ENCODE assay signal across 17 cellular contexts in genomic region chr22:46102752-46103151, GRCh38. TPM values are rescaled to one million over a fixed set of nuclear protein-coding genes. Genes with fewer than 3 reads are reported as not detected.
DNase-seq lines count a peak whose midpoint lies in the region; ATAC-seq and TF ChIP-seq lines count a peak whose summit lies in the region.
"Had no signal": no experiment of that assay in that cellular context is flagged by ENCODE, and none has a peak within 500 bp of the region (broad histone marks: within the 10 kb centered on the region; RNA-seq: fewer than 3 reads in every experiment).

No MANE protein-coding gene starts in this region.

- ATAC-seq in Right ventricle myocardium inferior, result no peak
- ATAC-seq: GM12878; naive thymus-derived CD8-positive, alpha-beta T cell had no signal

- H3K36me3 ChIP-seq in right atrium auricular region, result peaks cover 78% of the 10 kb centered on the region
- H3K36me3 ChIP-seq in prostate gland, result peaks cover 0 to 30% of the 10 kb centered on the region in 2 donors

- H3K4me3 Mint-ChIP-seq in activated naive CD8-positive, alpha-beta T cell treated with anti-CD3 and anti-CD28 coated beads for 36 hours, result no peak overlapping the region
- H3K4me3 Mint-ChIP-seq: immature natural killer cell; naive thymus-derived CD8-positive, alpha-beta T cell had no signal

- H3K4me3 ChIP-seq in right atrium auricular region, result no peak overlapping the region
- H3K4me3 ChIP-seq in prostate gland, result no peak overlapping the region
- H3K4me3 ChIP-seq: GM12878, SJSA1 had no signal

- H3K4me1 Mint-ChIP-seq in activated naive CD8-positive, alpha-beta T cell treated with anti-CD3 and anti-CD28 coated beads for 36 hours, result no peaks in the 10 kb centered on the region
- H3K4me1 Mint-ChIP-seq: naive thymus-derived CD8-positive, alpha-beta T cell had no signal

- H3K36me3 Mint-ChIP-seq in activated naive CD8-positive, alpha-beta T cell treated with anti-CD3 and anti-CD28 coated beads for 36 hours, result no peaks in the 10 kb centered on the region
- H3K36me3 Mint-ChIP-seq: immature natural killer cell had no signal

- intact Hi-C loops in Right ventricle myocardium inferior (cut with DNase I) (no loop called here), prostate gland (cut with DNase I) (no loop called here)

- H3K4me1 ChIP-seq in right atrium auricular region (peaks cover 0 to 100% of the 10 kb centered on the region in 2 donors), prostate gland (replicated peaks) (peaks cover 54% of the 10 kb centered on the region)

- no peaks in the 10 kb centered on the region for H3K9me3 ChIP-seq in right atrium auricular region
- H3K9me3 ChIP-seq in prostate gland, result no peaks in the 10 kb centered on the region
- H3K9me3 ChIP-seq: SJSA1 had no signal

- H3K27ac ChIP-seq in right atrium auricular region (peak overlapping the region; percentile 41 to 80), epithelial cell of prostate (peak overlapping the region; percentile 96), prostate gland (peak overlapping the region; percentile 89 to 91)
- H3K27ac ChIP-seq: SJSA1 had no signal

- 62% methylated on average over 13 of the region's 13 CpGs for WGBS in prostate gland

- H3K9me3 Mint-ChIP-seq in activated naive CD8-positive, alpha-beta T cell treated with anti-CD3 and anti-CD28 coated beads for 36 hours, result no peaks in the 10 kb centered on the region
- H3K9me3 Mint-ChIP-seq: immature natural killer cell; naive thymus-derived CD8-positive, alpha-beta T cell had no signal

- no peaks in the 10 kb centered on the region for H3K27me3 Mint-ChIP-seq in activated naive CD8-positive, alpha-beta T cell treated with anti-CD3 and anti-CD28 coated beads for 36 hours
- H3K27me3 Mint-ChIP-seq: naive thymus-derived CD8-positive, alpha-beta T cell had no signal

- TF ChIP-seq POLR2A in prostate gland (IDR thresholded peaks at IDR 0.05), result no peak

- no peaks in the 10 kb centered on the region for H3K27me3 ChIP-seq in right atrium auricular region
- H3K27me3 ChIP-seq in prostate gland (replicated peaks; ENCODE audit: insufficient read depth), result no peaks in the 10 kb centered on the region
- H3K27me3 ChIP-seq: SJSA1 had no signal

- DNase-seq in right atrium auricular region (ENCODE audit: low spot score) (no peak), Right ventricle myocardium inferior (ENCODE audit: missing footprints) (no peak), epithelial cell of prostate (ENCODE audit: low read depth, low spot score) (no peak), prostate gland (ENCODE audit: low spot score) (no peak), NOMO-1 treated with DMSO at 0.1 percent for 48 hours (lab: John Stamatoyannopoulos, UW; ENCODE audit: unreplicated experiment) (no peak), ecto neural progenitor cell (ENCODE audit: low spot score) (no peak), DMS 273 (lab: John Stamatoyannopoulos, UW; ENCODE audit: unreplicated experiment) (no peak)
- DNase-seq in activated naive CD8-positive, alpha-beta T cell treated with anti-CD3 and anti-CD28 coated beads for 36 hours, result no peak
- DNase-seq: activated CD8-positive, alpha-beta memory T cell treated with anti-CD3 and anti-CD28 coated beads, Interleukin-2, amount 50 U/mL, for 4 hours; activated naive CD4-positive, alpha-beta T cell treated with anti-CD3 and anti-CD28 coated beads, Interleukin-2, amount 50 U/mL, for 16 hours; immature natural killer cell; naive thymus-derived CD8-positive, alpha-beta T cell; NCI-H187 treated with DMSO at 0.1 percent for 48 hours; NCI-H82; small intestine had no signal

- TF ChIP-seq CTCF in right atrium auricular region (IDR thresholded peaks at IDR 0.05) (no peak), prostate gland (IDR thresholded peaks at IDR 0.05) (no peak)

- no peak overlapping the region for H3K27ac Mint-ChIP-seq in activated naive CD8-positive, alpha-beta T cell treated with anti-CD3 and anti-CD28 coated beads for 36 hours
- H3K27ac Mint-ChIP-seq: immature natural killer cell had no signal

RNA-seq across cellular contexts. Expression of gene PPARA, which starts 47.6 kb away (rescaled TPM):
- total RNA-seq in right atrium auricular region, result 10 to 100 TPM; 48.4 to 67.1 TPM
- 70.5 TPM for total RNA-seq in Right ventricle myocardium inferior
- 10 to 100 TPM; 21.2 to 27.3 TPM for total RNA-seq in prostate gland
- total RNA-seq in activated naive CD8-positive, alpha-beta T cell treated with anti-CD3 and anti-CD28 coated beads for 36 hours, result 1 to 10 TPM; 6.0 to 6.4 TPM
